ENCODE assay signal across 1 cellular context in the genomic region with DNA sequence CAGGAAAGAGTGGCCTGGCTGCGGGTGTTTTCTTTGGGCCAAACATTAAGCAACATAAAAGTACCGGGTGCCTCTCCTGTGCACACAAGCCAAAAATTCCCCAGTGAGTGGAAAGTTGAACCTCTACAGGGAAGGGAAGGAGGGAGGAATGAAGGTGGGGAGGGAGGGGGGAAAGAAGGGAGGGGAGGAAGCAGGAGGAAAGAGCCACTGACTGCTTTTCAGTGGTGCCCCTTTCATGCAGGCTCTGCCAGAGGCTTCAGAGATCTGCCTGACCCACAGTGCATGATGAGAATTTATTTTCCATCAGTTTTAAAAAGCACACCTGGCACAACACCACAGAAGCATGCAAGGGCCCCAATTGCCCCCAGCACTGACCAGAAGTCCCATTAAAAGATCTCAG.
TF ChIP-seq lines count a peak whose summit lies in the region.

No MANE protein-coding gene starts in this region.

TF ChIP-seq in HepG2, 621 proteins besides CTCF, POLR2A, EP300 and RAD21:
- no peak for TF ChIP-seq ZNF567 (CRISPR knock-in tag; IDR thresholded peaks at IDR 0.05; ENCODE audit: borderline replicate concordance)
- TF ChIP-seq TBP (CRISPR knock-in tag; IDR thresholded peaks at IDR 0.05) = no peak
- TF ChIP-seq, protein P1, sequence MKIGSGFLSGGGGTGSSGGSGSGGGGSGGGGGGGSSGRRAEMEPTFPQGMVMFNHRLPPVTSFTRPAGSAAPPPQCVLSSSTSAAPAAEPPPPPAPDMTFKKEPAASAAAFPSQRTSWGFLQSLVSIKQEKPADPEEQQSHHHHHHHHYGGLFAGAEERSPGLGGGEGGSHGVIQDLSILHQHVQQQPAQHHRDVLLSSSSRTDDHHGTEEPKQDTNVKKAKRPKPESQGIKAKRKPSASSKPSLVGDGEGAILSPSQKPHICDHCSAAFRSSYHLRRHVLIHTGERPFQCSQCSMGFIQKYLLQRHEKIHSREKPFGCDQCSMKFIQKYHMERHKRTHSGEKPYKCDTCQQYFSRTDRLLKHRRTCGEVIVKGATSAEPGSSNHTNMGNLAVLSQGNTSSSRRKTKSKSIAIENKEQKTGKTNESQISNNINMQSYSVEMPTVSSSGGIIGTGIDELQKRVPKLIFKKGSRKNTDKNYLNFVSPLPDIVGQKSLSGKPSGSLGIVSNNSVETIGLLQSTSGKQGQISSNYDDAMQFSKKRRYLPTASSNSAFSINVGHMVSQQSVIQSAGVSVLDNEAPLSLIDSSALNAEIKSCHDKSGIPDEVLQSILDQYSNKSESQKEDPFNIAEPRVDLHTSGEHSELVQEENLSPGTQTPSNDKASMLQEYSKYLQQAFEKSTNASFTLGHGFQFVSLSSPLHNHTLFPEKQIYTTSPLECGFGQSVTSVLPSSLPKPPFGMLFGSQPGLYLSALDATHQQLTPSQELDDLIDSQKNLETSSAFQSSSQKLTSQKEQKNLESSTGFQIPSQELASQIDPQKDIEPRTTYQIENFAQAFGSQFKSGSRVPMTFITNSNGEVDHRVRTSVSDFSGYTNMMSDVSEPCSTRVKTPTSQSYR (CRISPR knock-in tag; IDR thresholded peaks at IDR 0.05; ENCODE audit: borderline replicate concordance) = no peak
- peak; percentile 56 for TF ChIP-seq PCBP2 (optimal IDR thresholded peaks at IDR 0.05; ENCODE audit: low read depth, low read length, poor library complexity, severe bottlenecking)
TF ChIP-seq in HepG2: peak in this region for 1.
